Comparison of ENCODE assay signal across 8 cellular contexts in the genomic region with DNA sequence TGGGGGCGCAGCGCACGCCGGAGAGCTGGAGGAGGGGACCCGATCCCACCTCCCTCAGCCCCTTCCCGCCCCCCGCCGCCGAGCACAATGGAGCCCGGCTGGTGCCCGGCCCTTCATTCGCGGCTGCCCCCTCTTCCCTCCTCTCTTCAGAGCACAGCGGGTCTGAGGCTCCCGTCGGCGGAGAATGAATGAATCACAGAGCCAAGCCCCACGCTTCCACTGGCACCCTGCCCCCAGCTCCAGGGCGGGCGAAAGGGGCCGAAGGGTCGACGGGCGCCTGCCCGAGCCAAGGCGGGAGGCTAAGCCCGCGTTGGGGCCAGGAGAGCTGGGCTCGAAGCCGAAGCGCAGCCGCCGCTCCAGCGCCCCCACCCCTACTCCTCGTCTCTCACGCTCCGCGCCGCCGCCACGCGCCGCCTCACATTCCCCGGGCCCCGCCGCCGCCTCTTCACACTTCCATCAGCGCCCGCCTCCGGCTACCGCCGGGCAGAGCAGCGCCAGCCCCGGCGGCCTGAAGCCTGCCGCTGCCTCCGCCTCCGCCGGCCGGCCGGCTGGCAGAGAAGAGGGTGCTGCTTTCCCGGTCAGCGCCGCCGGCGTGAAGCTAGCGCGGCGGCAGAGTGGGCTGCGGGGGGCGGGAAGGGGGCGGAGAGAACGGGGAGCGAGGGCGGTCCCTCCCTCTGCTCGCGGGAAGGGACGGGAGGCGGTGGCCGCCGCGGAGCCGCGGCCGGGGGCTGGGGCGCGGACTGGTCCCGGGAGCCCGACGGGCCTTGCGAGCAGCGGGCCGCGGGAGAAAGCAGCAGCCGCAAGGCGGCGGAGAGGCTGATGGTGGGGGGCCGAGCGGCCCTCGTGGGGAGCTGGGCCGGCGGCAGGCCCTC. TPM values are rescaled to one million over a fixed set of nuclear protein-coding genes. Genes with fewer than 3 reads are reported as not detected.
DNase-seq lines count a peak whose midpoint lies in the region; ATAC-seq and TF ChIP-seq lines count a peak whose summit lies in the region.

HOMER1 (minus strand) TSS at position 616 of the 872 bp plus-strand sequence. CDS start 1,360 bp downstream, outside the sequence.

- peaks cover 61% of the 10 kb centered on the region for H3K4me1 Mint-ChIP-seq in activated naive CD4-positive, alpha-beta T cell treated with anti-CD3 and anti-CD28 coated beads, Interleukin-2, amount 50 U/mL, for 24 hours
- peaks cover 32% of the 10 kb centered on the region for H3K4me1 Mint-ChIP-seq in osteocyte (ENCODE audit: unreplicated experiment)

- peak within 1 kb of the TSS; percentile 97 for H3K4me3 Mint-ChIP-seq in activated naive CD4-positive, alpha-beta T cell treated with anti-CD3 and anti-CD28 coated beads, Interleukin-2, amount 50 U/mL, for 24 hours
- H3K4me3 Mint-ChIP-seq in osteocyte (ENCODE audit: unreplicated experiment) = peak within 1 kb of the TSS; percentile 96

- H3K4me3 ChIP-seq in Jurkat, Clone E6-1 (ENCODE audit: low read length) = peak within 1 kb of the TSS; percentile 81
- peak within 1 kb of the TSS; percentile 29 to 97 (median 79) for H3K4me3 ChIP-seq in thyroid gland (replicated peaks in 1 of 3)

- intact Hi-C loops in thyroid gland (cut with DNase I) = no loop called here

- WGBS in thyroid gland, 2 donors = 0 to 2% methylated on average over 10 to 49 of the region's 102 CpGs

- ATAC-seq in GM21737 (IDR thresholded peaks at IDR 0.05; ENCODE audit: unreplicated experiment) = peak; percentile 60

- peaks cover 39 to 48% of the 10 kb centered on the region in 2 donors for H3K4me1 ChIP-seq in thyroid gland

- TF ChIP-seq CTCF in osteocyte (IDR thresholded peaks at IDR 0.05) (no peak), thyroid gland (IDR thresholded peaks at IDR 0.05) (no peak)

- peak; percentile 82 for DNase-seq in EL
- DNase-seq in Jurkat, Clone E6-1 (ENCODE audit: low read depth, low spot score) = peak; percentile 28
- DNase-seq in SK-N-DZ (ENCODE audit: low spot score) = peak; percentile 80
- peak; percentile 77 for DNase-seq in globus pallidus (ENCODE audit: low spot score)
- peak; percentile 93 for DNase-seq in osteocyte (ENCODE audit: extremely low spot score, unreplicated experiment)
- DNase-seq in thyroid gland = peak; percentile 89 to 91

- peak within 1 kb of the TSS; percentile 99 for H3K27ac Mint-ChIP-seq in activated naive CD4-positive, alpha-beta T cell treated with anti-CD3 and anti-CD28 coated beads, Interleukin-2, amount 50 U/mL, for 24 hours
- H3K27ac Mint-ChIP-seq in osteocyte (ENCODE audit: unreplicated experiment) = peak within 1 kb of the TSS; percentile 98

- no peaks in the 10 kb centered on the region for H3K27me3 ChIP-seq in thyroid gland

- H3K9me3 Mint-ChIP-seq in activated naive CD4-positive, alpha-beta T cell treated with anti-CD3 and anti-CD28 coated beads, Interleukin-2, amount 50 U/mL, for 24 hours = no peaks in the 10 kb centered on the region
- no peaks in the 10 kb centered on the region for H3K9me3 Mint-ChIP-seq in osteocyte (ENCODE audit: unreplicated experiment)

- H3K36me3 Mint-ChIP-seq in activated naive CD4-positive, alpha-beta T cell treated with anti-CD3 and anti-CD28 coated beads, Interleukin-2, amount 50 U/mL, for 24 hours = no peaks in the 10 kb centered on the region
- H3K36me3 Mint-ChIP-seq in osteocyte (ENCODE audit: unreplicated experiment) = no peaks in the 10 kb centered on the region

- H3K27me3 Mint-ChIP-seq in activated naive CD4-positive, alpha-beta T cell treated with anti-CD3 and anti-CD28 coated beads, Interleukin-2, amount 50 U/mL, for 24 hours = peaks cover 10% of the 10 kb centered on the region
- peaks cover 3% of the 10 kb centered on the region for H3K27me3 Mint-ChIP-seq in osteocyte (ENCODE audit: unreplicated experiment)

- no peaks in the 10 kb centered on the region for H3K36me3 ChIP-seq in thyroid gland

- peak in 1 of 2 donors; percentile 23 for TF ChIP-seq POLR2A in thyroid gland (IDR thresholded peaks at IDR 0.05)

- no peaks in the 10 kb centered on the region for H3K9me3 ChIP-seq in thyroid gland

- H3K27ac ChIP-seq in thyroid gland = peak within 1 kb of the TSS; percentile 94 to 99 (median 96)

RNA-seq across cellular contexts. Expression of gene HOMER1, which starts in this region (rescaled TPM):
- polyA plus RNA-seq in Jurkat, Clone E6-1 (2012; ENCODE audit: insufficient read depth, insufficient read length) = 15.6 TPM
- 5.9 and 7.5 TPM in 2 replicates for polyA plus RNA-seq in SK-N-DZ (2014; cell fraction: cytosol; rRNA removed)
- polyA plus RNA-seq in SK-N-DZ (2014; cell fraction: nucleus; rRNA removed) = 4.1 and 7.0 TPM in 2 replicates
- total RNA-seq in osteocyte (7.2 and 8.5 TPM in 2 replicates), thyroid gland (10 to 100 TPM; 26.1 to 42.9 (median 37.9) TPM)

Comparison
In these comparisons a context has a peak if more than half of its experiments do, and no peak if none do; other contexts are left out.
1. Peak in every context shown above with its lines: DNase-seq, ATAC-seq, H3K4me3 ChIP-seq and H3K27ac ChIP-seq.
2. DNase-seq: peak in every context shown above with its lines; median percentile 93 in osteocyte; 90 in thyroid gland; 82 in EL; 80 in SK-N-DZ; 77 in globus pallidus; 28 in Jurkat, Clone E6-1.